Comparison of ENCODE assay signal across 12 cellular contexts in genomic region chr11:64095286-64095825, GRCh38. TPM values are rescaled to one million over a fixed set of nuclear protein-coding genes. Genes with fewer than 3 reads are reported as not detected.
A peak's percentile ranks its signal among the peaks of the same experiment; 100 is the strongest.
DNase-seq lines count a peak whose midpoint lies in the region; ATAC-seq and TF ChIP-seq lines count a peak whose summit lies in the region.
"Had no signal": no experiment of that assay in that cellular context is flagged by ENCODE, and none has a peak within 500 bp of the region (broad histone marks: within the 10 kb centered on the region; RNA-seq: fewer than 3 reads in every experiment).

No MANE protein-coding gene starts in this region.

- no peak for TF ChIP-seq EP300 in stomach (IDR thresholded peaks at IDR 0.05)

- H3K27ac ChIP-seq in SJCRH30 (peak overlapping the region; percentile 73), stomach (peak overlapping the region in 3 of 5 donors; percentile 47 to 67 (median 55))

- TF ChIP-seq POLR2A in NB4 (IDR thresholded peaks at IDR 0.05; ENCODE audit: extremely low read depth, insufficient read length) (no peak), stomach (IDR thresholded peaks at IDR 0.05) (no peak)

- TF ChIP-seq CTCF in NB4 (IDR thresholded peaks at IDR 0.05; ENCODE audit: low read depth, low read length) = no peak
- TF ChIP-seq CTCF in stomach (IDR thresholded peaks at IDR 0.05) = no peak

- no peak for ATAC-seq in GM19452 (IDR thresholded peaks at IDR 0.05; ENCODE audit: unreplicated experiment)

- no peaks in the 10 kb centered on the region for H3K36me3 ChIP-seq in SJCRH30
- no peaks in the 10 kb centered on the region for H3K36me3 ChIP-seq in stomach
- H3K36me3 ChIP-seq: BE2C had no signal

- H3K4me1 ChIP-seq in SJCRH30 (peaks cover 36% of the 10 kb centered on the region), stomach (peaks cover 0 to 36% (median 26%) of the 10 kb centered on the region in 4 donors)

- H3K4me3 ChIP-seq in NB4 (ENCODE audit: low read depth, low read length) = no peak overlapping the region
- no peak overlapping the region for H3K4me3 ChIP-seq in SJCRH30
- no peak overlapping the region for H3K4me3 ChIP-seq in stomach

- no peaks in the 10 kb centered on the region for H3K9me3 ChIP-seq in SJCRH30 (replicated peaks)
- H3K9me3 ChIP-seq in stomach = no peaks in the 10 kb centered on the region
- H3K9me3 ChIP-seq: BE2C had no signal

- intact Hi-C loops in stomach (cut with DNase I; ENCODE audit: low total_unique reads) = no loop called here

- peak; percentile 15 for DNase-seq in NB4 (ENCODE audit: low read depth)
- DNase-seq in SJCRH30 = peak in 1 of 2 experiments; percentile 43
- DNase-seq in left kidney (ENCODE audit: low read depth, low spot score) = peak; percentile 65
- DNase-seq in stomach = no peak
- no peak for DNase-seq in SHP77 treated with DMSO at 0.1 percent for 48 hours (lab: John Stamatoyannopoulos, UW)
- no peak for DNase-seq in activated gamma-delta T cell treated with Interleukin-2 at 50 U/mL for 16 hours
- no peak for DNase-seq in DMS53 treated with DMSO at 0.1 percent for 48 hours (lab: John Stamatoyannopoulos, UW; ENCODE audit: unreplicated experiment)
- DNase-seq: activated naive CD8-positive, alpha-beta T cell treated with anti-CD3 and anti-CD28 coated beads, Interleukin-2, amount 10 ng/mL, durations not matched to agents 7 days and 5 days; trophoblast cell had no signal

- H3K27me3 ChIP-seq in SJCRH30 (no peaks in the 10 kb centered on the region), stomach (no peaks in the 10 kb centered on the region)
- H3K27me3 ChIP-seq: BE2C had no signal

- 58 to 85% (median 76%) methylated on average over 10 of the region's 10 CpGs for WGBS in stomach, 5 donors

RNA-seq across cellular contexts. Expression of gene FLRT1, which starts 59.6 kb away (rescaled TPM):
- 0.76 and 1.4 TPM in 2 replicates for total RNA-seq in SJCRH30 (2014; rRNA removed; shearing (Covaris generic))
- 1 to 10 TPM in 1 of 5 donors, under 1 TPM in 1, not detected in 3; 0.73 to 1.3 TPM for total RNA-seq in stomach
- under 1 TPM in 2 of 3 donors, not detected in 1; 0.12 to 0.28 TPM for polyA plus RNA-seq in stomach
- total RNA-seq: activated naive CD8-positive, alpha-beta T cell treated with anti-CD3 and anti-CD28 coated beads, Interleukin-2, amount 10 ng/mL, durations not matched to agents 7 days and 5 days; epithelial cell of proximal tubule had no signal

Comparison
In these comparisons a context has a peak if more than half of its experiments do, and no peak if none do; other contexts are left out.
1. DNase-seq: peak in NB4 (single experiment) and left kidney (single experiment); none in stomach (single experiment), SHP77 treated with DMSO at 0.1 percent for 48 hours (single experiment), activated gamma-delta T cell treated with Interleukin-2 at 50 U/mL for 16 hours (single experiment) and DMS53 treated with DMSO at 0.1 percent for 48 hours (single experiment).